Comparison of ENCODE assay signal across 24 cellular contexts in genomic region chr10:15796762-15797161, GRCh38.
"Had no signal": no experiment of that assay in that cellular context is flagged by ENCODE, and none has a peak within 500 bp of the region (broad histone marks: within the 10 kb centered on the region; RNA-seq: fewer than 3 reads in every experiment).

No MANE protein-coding gene starts in this region.

- H3K27me3 ChIP-seq: breast epithelium, stomach, suprapubic skin, transverse colon, vagina had no signal

- ATAC-seq: activated T-cell treated with anti-CD3 and anti-CD28 coated beads, Interleukin-2, amount 50 U/mL, for 72 hours; naive thymus-derived CD8-positive, alpha-beta T cell; sciatic nerve; stimulated activated memory B cell treated with anti-CD40 and anti-IgM and Interleukin-4, amounts not matched to agents 10 μg/mL and 1 μg/mL and 100 μg/mL, for 72 hours had no signal

- H3K27ac ChIP-seq: breast epithelium, left ventricle myocardium inferior, stomach, suprapubic skin, vagina had no signal

- H3K4me1 ChIP-seq: breast epithelium, vagina had no signal

- DNase-seq: activated CD4-positive, alpha-beta memory T cell treated with anti-CD3 and anti-CD28 coated beads for 36 hours; activated CD4-positive, alpha-beta T cell treated with anti-CD3 and anti-CD28 coated beads for 4 hours; activated CD4-positive, CD25-positive, alpha-beta regulatory T cell; activated effector memory CD4-positive, alpha-beta T cell treated with Interleukin-2 at 50 U/mL for 16 hours; activated naive CD4-positive, alpha-beta T cell treated with anti-CD3 and anti-CD28 coated beads for 36 hours; activated naive CD8-positive, alpha-beta T cell treated with anti-CD3 and anti-CD28 coated beads, Interleukin-2, amount 10 ng/mL, durations not matched to agents 7 days and 5 days; activated T-cell treated with anti-CD3 and anti-CD28 coated beads, Interleukin-2, amount 50 U/mL, for 72 hours; amniotic stem cell; cerebellar nuclear complex; cortex of kidney; foreskin fibroblast; immature natural killer cell; left ventricle myocardium inferior; naive thymus-derived CD8-positive, alpha-beta T cell; stimulated activated CD4-positive, alpha-beta T cell treated with anti-CD3 and anti-CD28 coated beads, Interleukin-15, amount 100 ng/mL, for 24 hours; stomach; T-helper 9 cell; transverse colon had no signal

- H3K9me3 ChIP-seq: transverse colon, vagina had no signal

- H3K4me3 ChIP-seq: breast epithelium, left ventricle myocardium inferior, smooth muscle cell, stomach, suprapubic skin, transverse colon, vagina had no signal

- H3K36me3 ChIP-seq: breast epithelium had no signal

- H3K4me2 ChIP-seq: smooth muscle cell had no signal
